ENCODE assay signal across 8 cellular contexts in the genomic region with DNA sequence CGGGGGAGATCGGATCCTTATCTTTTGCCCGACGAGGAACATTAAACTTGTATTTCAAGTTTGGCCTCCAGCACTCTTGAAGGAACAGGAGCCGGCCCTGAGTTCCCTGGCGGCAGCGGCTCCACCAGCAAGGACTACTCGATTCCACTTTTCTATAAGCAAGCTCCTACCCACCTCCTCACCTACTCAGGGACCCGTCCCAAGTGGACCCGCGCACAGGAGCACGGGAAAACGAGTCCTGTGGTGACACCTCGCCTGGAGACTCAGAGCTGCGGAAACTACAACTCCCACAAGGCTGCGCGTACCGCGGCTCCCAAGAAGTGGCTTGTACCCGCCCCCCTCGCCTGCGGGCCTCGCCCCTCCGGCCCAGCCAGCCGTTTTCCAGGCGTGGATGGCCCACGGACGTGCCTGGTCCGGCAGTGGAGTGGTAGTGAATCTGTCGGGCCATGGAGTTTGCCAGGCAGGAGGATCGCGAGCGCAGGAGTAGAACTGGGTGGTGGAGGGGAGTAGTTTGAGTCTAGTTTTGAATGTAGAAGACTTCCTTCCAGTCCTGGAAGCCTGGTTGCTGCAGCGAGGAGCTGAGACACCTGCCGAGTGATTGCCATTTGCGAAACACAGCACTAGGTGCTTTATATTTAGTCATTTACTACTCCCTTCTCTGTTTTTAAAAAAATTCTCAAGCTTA. TPM values are rescaled to one million over a fixed set of nuclear protein-coding genes. Genes with fewer than 3 reads are reported as not detected.
DNase-seq lines count a peak whose midpoint lies in the region; FAIRE-seq and TF ChIP-seq lines count a peak whose summit lies in the region.

ACP6 (minus strand) TSS at position 206 of the 685 bp plus-strand sequence. CDS start 476 bp downstream, outside the sequence.

- peak within 1 kb of the TSS; percentile 82 for H3K27ac ChIP-seq in MM.1S (ENCODE audit: low read length)

- H3K9ac ChIP-seq in MM.1S (ENCODE audit: low read length): peak within 1 kb of the TSS; percentile 84

- H3K9me2 ChIP-seq in MM.1S (replicated peaks; ENCODE audit: insufficient read depth, low read length): no peaks in the 10 kb centered on the region

- H3K4me2 ChIP-seq in MM.1S (ENCODE audit: low read depth, low read length): peak within 1 kb of the TSS; percentile 78

- no peak for TF ChIP-seq CTCF in MM.1S (IDR thresholded peaks at IDR 0.05; ENCODE audit: low read length)

- H3K4me1 ChIP-seq in MM.1S (ENCODE audit: low read length) (peaks cover 5% of the 10 kb centered on the region), neuron (ENCODE audit: insufficient read depth, low read length) (peaks cover 4% of the 10 kb centered on the region)

- H3F3A ChIP-seq in MM.1S (ENCODE audit: insufficient read depth, low read length): peaks cover 15% of the 10 kb centered on the region

- no peak for FAIRE-seq in frontal cortex (lab: Jason Lieb, UNC)

- H3K79me2 ChIP-seq in MM.1S (ENCODE audit: low read length): peaks cover 16% of the 10 kb centered on the region

- H2AFZ ChIP-seq in MM.1S (ENCODE audit: low read length): peak within 1 kb of the TSS; percentile 93
- H2AFZ ChIP-seq in neuron (ENCODE audit: low read depth, low read length): peak within 1 kb of the TSS; percentile 55

- no peaks in the 10 kb centered on the region for H3K27me3 ChIP-seq in MM.1S (replicated peaks; ENCODE audit: insufficient read depth, low read length)
- H3K27me3 ChIP-seq in neuron (ENCODE audit: insufficient read depth, low read length): no peaks in the 10 kb centered on the region

- H4K20me1 ChIP-seq in MM.1S (ENCODE audit: insufficient read depth, low read length): no peaks in the 10 kb centered on the region

- DNase-seq in G401 (ENCODE audit: low spot score) (peak; percentile 97), HCEC 1CT (peak; percentile 91), MM.1S (peak; percentile 100), SK-MEL-5 (ENCODE audit: low read depth, low spot score) (peak; percentile 99), frontal cortex (ENCODE audit: low spot score in 2 of 2) (peak; percentile 78 to 89), stromal cell of bone marrow (ENCODE audit: low read depth) (peak; percentile 90)
- peak; percentile 90 for DNase-seq in activated naive CD4-positive, alpha-beta T cell treated with Interleukin-2 at 50 U/mL for 16 hours

- H3K36me3 ChIP-seq in MM.1S (replicated peaks; ENCODE audit: insufficient read depth, low read length) (no peaks in the 10 kb centered on the region), neuron (ENCODE audit: insufficient read depth, low read length) (no peaks in the 10 kb centered on the region)

- in situ Hi-C loops in G401 (cut with HindIII; ENCODE audit: low sequenced_read_pairs): no loop called here
- in situ Hi-C loops in SK-MEL-5 (cut with HindIII; ENCODE audit: low pct_unique_long_range_greater_than_20kb, low sequenced_read_pairs): no loop called here

- H3K4me3 ChIP-seq in MM.1S (ENCODE audit: low read length) (peak within 1 kb of the TSS; percentile 88), neuron (ENCODE audit: low read length) (peak within 1 kb of the TSS; percentile 81)

- H3K9me3 ChIP-seq in MM.1S (replicated peaks; ENCODE audit: insufficient read depth, low read length) (no peaks in the 10 kb centered on the region), neuron (ENCODE audit: low read length) (no peaks in the 10 kb centered on the region)

RNA-seq across cellular contexts. Expression of gene ACP6, which starts in this region (rescaled TPM):
- total RNA-seq in G401 (2014; rRNA removed; shearing (Covaris generic)): 25.2 and 25.4 TPM in 2 replicates
- total RNA-seq in SK-MEL-5 (2014; rRNA removed; shearing (Covaris generic)): 12.0 and 22.4 TPM in 2 replicates
- 12.7 and 19.4 TPM in 2 replicates for polyA plus RNA-seq in SK-MEL-5 (2015; cell fraction: cytosol; rRNA removed)
- polyA plus RNA-seq in SK-MEL-5 (2015; cell fraction: nucleus; rRNA removed): 63.2 and 92.2 TPM in 2 replicates
- 12.6 TPM for total RNA-seq in frontal cortex

Comparison
In these comparisons a context has a peak if more than half of its experiments do, and no peak if none do; other contexts are left out.
1. Peak in every context shown above with its lines: DNase-seq, H3K4me3 ChIP-seq and H3K27ac ChIP-seq.